In the genomic region with DNA sequence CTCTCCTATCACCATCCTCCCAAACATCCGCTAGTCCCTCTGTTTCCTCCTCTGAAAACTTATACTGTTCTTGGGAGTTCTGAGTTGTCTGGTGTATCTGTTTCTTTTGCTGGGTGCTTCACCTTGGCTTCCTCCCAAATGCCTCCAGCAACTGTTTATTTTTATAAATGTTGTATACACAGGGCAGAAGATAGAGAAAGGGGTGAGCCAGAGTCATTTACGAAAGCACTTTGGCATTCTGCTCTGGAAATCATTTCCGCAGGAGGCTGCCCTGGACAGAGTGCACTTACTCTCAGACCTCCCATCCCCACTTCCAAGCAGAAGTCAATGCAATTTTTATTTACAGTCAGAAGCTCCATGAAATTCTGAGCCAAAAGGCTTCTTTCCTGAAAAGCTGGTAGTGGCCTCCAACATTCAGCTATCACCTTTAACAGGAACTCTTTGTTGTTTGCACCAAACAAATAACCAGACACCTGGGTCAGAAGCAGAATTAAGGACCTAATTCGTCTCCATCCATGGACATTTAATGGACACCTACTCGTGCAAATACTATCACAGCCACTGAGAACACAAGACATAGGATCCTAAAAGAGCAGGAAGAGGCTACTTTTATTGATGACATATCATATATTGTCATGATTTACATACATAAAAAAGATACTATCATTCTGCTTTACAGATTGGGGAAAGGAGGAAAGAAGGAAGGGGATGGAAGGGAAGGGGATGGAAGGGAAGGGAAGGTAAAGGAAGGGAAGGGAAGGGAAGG, we compare ENCODE assay signal across 13 cellular contexts.
A peak's percentile ranks its signal among the peaks of the same experiment; 100 is the strongest.
DNase-seq lines count a peak whose midpoint lies in the region; ATAC-seq and TF ChIP-seq lines count a peak whose summit lies in the region.
"Had no signal": no experiment of that assay in that cellular context is flagged by ENCODE, and none has a peak within 500 bp of the region (broad histone marks: within the 10 kb centered on the region; RNA-seq: fewer than 3 reads in every experiment).

No MANE protein-coding gene starts in this region.

- no peak overlapping the region for H3K4me3 ChIP-seq in right atrium auricular region

- no peaks in the 10 kb centered on the region for H3K27me3 ChIP-seq in right atrium auricular region

- no peak for TF ChIP-seq CTCF in right atrium auricular region (IDR thresholded peaks at IDR 0.05)

- peaks cover 0 to 11% of the 10 kb centered on the region in 2 donors for H3K4me1 ChIP-seq in right atrium auricular region

- no peaks in the 10 kb centered on the region for H3K9me3 ChIP-seq in right atrium auricular region

- ATAC-seq in Right ventricle myocardium inferior (peak; percentile 93), GM18867 (IDR thresholded peaks at IDR 0.05; ENCODE audit: unreplicated experiment) (no peak)
- ATAC-seq: stimulated activated naive CD8-positive, alpha-beta T cell treated with anti-CD3 and anti-CD28 coated beads, Interleukin-15, amount 100 ng/mL, for 72 hours had no signal

- no peaks in the 10 kb centered on the region for H3K36me3 ChIP-seq in right atrium auricular region

- DNase-seq in Right ventricle myocardium inferior (ENCODE audit: missing footprints), result no peak
- DNase-seq in right atrium auricular region (ENCODE audit: low spot score), result no peak
- peak; percentile 41 for DNase-seq in astrocyte of the hippocampus (ENCODE audit: low read depth, low spot score)
- DNase-seq in kidney glomerular epithelial cell (lab: John Stamatoyannopoulos, UW), result peak; percentile 89
- DNase-seq in DMS79 treated with DMSO at 0.1 percent for 48 hours (lab: John Stamatoyannopoulos, UW), result no peak
- no peak for DNase-seq in DMS 273 (lab: John Stamatoyannopoulos, UW; ENCODE audit: unreplicated experiment)
- no peak for DNase-seq in effector CD4-positive, alpha-beta T cell
- DNase-seq: ACHN; GDM1; immature natural killer cell; NCI-H146; stimulated activated naive CD8-positive, alpha-beta T cell treated with anti-CD3 and anti-CD28 coated beads, Interleukin-15, amount 100 ng/mL, for 72 hours had no signal

- H3K27ac ChIP-seq in right atrium auricular region, result no peak overlapping the region

- intact Hi-C loops in Right ventricle myocardium inferior (cut with DNase I), result loop anchor here (2.0 kb wide), 1 partner anchor 21 kb away; no protein-coding TSS in a partner anchor

Comparison
In these comparisons a context has a peak if more than half of its experiments do, and no peak if none do; other contexts are left out.
1. DNase-seq: peak in astrocyte of the hippocampus (single experiment) and kidney glomerular epithelial cell (single experiment); none in Right ventricle myocardium inferior (single experiment), right atrium auricular region (single experiment), DMS79 treated with DMSO at 0.1 percent for 48 hours (single experiment), DMS 273 (single experiment) and effector CD4-positive, alpha-beta T cell (single experiment).